8 cellular contexts compared by ENCODE assay signal in genomic region chr19:1101337-1101698, GRCh38. TPM values are rescaled to one million over a fixed set of nuclear protein-coding genes. Genes with fewer than 3 reads are reported as not detected.
A peak's percentile ranks its signal among the peaks of the same experiment; 100 is the strongest.
DNase-seq lines count a peak whose midpoint lies in the region; ATAC-seq and TF ChIP-seq lines count a peak whose summit lies in the region.

No MANE protein-coding gene starts in this region.

- no peak overlapping the region for H3K4me3 ChIP-seq in right lobe of liver
- peak overlapping the region; percentile 31 for H3K4me3 ChIP-seq in thymus (ENCODE audit: low read length)

- H3K27ac Mint-ChIP-seq in activated CD4-positive, alpha-beta T cell treated with anti-CD3 and anti-CD28 coated beads for 36 hours, result peak overlapping the region; percentile 83
- H3K27ac Mint-ChIP-seq in activated naive CD8-positive, alpha-beta T cell treated with anti-CD3 and anti-CD28 coated beads, Interleukin-2, amount 50 U/mL, for 24 hours, result peak overlapping the region; percentile 84

- H3K27ac ChIP-seq in right lobe of liver (peak overlapping the region; percentile 80 to 89 (median 83)), thymus (ENCODE audit: low read depth) (peak overlapping the region; percentile 90)

- WGBS in right lobe of liver (ENCODE audit: insufficient coverage, low coverage, low lambda C conversion rate, missing lambda C conversion rate), result 19% methylated on average over 4 of the region's 9 CpGs
- 17% methylated on average over 9 of the region's 9 CpGs for WGBS in thymus

- H3K4me1 ChIP-seq in right lobe of liver, result peaks cover 2 to 51% (median 25%) of the 10 kb centered on the region in 4 donors
- H3K4me1 ChIP-seq in thymus (ENCODE audit: control insufficient read depth, insufficient read depth, low read length), result peaks cover 19% of the 10 kb centered on the region

- CTCF ChIA-PET in activated CD4-positive, alpha-beta T cell treated with anti-CD3 and anti-CD28 coated beads for 36 hours (lab: Charles Lee), result interaction anchor here (0.6 to 1.4 kb wide), 4 partner anchors 12 to 178 kb away, joined by 3 to 4 read pairs (median 3); no protein-coding TSS in a partner anchor

- H3K4me1 Mint-ChIP-seq in activated CD4-positive, alpha-beta T cell treated with anti-CD3 and anti-CD28 coated beads for 36 hours, result peaks cover 62% of the 10 kb centered on the region
- H3K4me1 Mint-ChIP-seq in activated naive CD8-positive, alpha-beta T cell treated with anti-CD3 and anti-CD28 coated beads, Interleukin-2, amount 50 U/mL, for 24 hours, result peaks cover 57% of the 10 kb centered on the region

- H3K9me3 ChIP-seq in right lobe of liver (no peaks in the 10 kb centered on the region), thymus (ENCODE audit: control insufficient read depth) (no peaks in the 10 kb centered on the region)

- POLR2A ChIA-PET in activated CD4-positive, alpha-beta T cell treated with anti-CD3 and anti-CD28 coated beads for 36 hours (lab: Charles Lee), result interaction anchor here (0.5 kb wide), 1 partner anchor 989 kb away, joined by 3 read pairs; no protein-coding TSS in a partner anchor

- peak overlapping the region; percentile 32 for H3K4me3 Mint-ChIP-seq in activated CD4-positive, alpha-beta T cell treated with anti-CD3 and anti-CD28 coated beads for 36 hours
- H3K4me3 Mint-ChIP-seq in activated naive CD8-positive, alpha-beta T cell treated with anti-CD3 and anti-CD28 coated beads, Interleukin-2, amount 50 U/mL, for 24 hours, result peak overlapping the region; percentile 42

- intact Hi-C loops in activated CD4-positive, alpha-beta T cell treated with anti-CD3 and anti-CD28 coated beads for 36 hours (cut with DNase I, micrococcal nuclease), result loop anchor here in 1 of 2 experiments (5.0 kb wide), 1 partner anchor 34 kb away; the partner anchor contains the start of gene ARHGAP45
- intact Hi-C loops in right lobe of liver (cut with DNase I), result no loop called here

- DNase-seq in activated CD4-positive, alpha-beta T cell treated with anti-CD3 and anti-CD28 coated beads for 36 hours, result no peak
- DNase-seq in activated CD4-positive, alpha-beta T cell treated with anti-CD3 and anti-CD28 coated beads for 1 hour, result no peak
- DNase-seq in activated naive CD8-positive, alpha-beta T cell treated with anti-CD3 and anti-CD28 coated beads, Interleukin-2, amount 50 U/mL, for 24 hours, result no peak
- DNase-seq in right lobe of liver (no peak), GM20000 (ENCODE audit: low spot score) (no peak), NCI-H1930 (lab: John Stamatoyannopoulos, UW) (no peak)

- TF ChIP-seq CTCF in right lobe of liver (IDR thresholded peaks at IDR 0.05) (no peak), GM20000 (IDR thresholded peaks at IDR 0.05; ENCODE audit: extremely low read depth, missing control alignments) (no peak)

- peaks cover 0 to 3% (median 2%) of the 10 kb centered on the region in 4 donors for H3K36me3 ChIP-seq in right lobe of liver
- peaks cover 4% of the 10 kb centered on the region for H3K36me3 ChIP-seq in thymus (ENCODE audit: control insufficient read depth, insufficient read depth)

- H3K27me3 ChIP-seq in right lobe of liver, result no peaks in the 10 kb centered on the region
- H3K27me3 ChIP-seq in thymus (ENCODE audit: control insufficient read depth, insufficient read depth), result no peaks in the 10 kb centered on the region

- no peak for ATAC-seq in activated CD4-positive, alpha-beta T cell treated with anti-CD3 and anti-CD28 coated beads for 36 hours
- ATAC-seq in activated naive CD8-positive, alpha-beta T cell treated with anti-CD3 and anti-CD28 coated beads, Interleukin-2, amount 50 U/mL, for 24 hours, result no peak
- ATAC-seq in right lobe of liver, result no peak
- ATAC-seq in GM18502 (IDR thresholded peaks at IDR 0.05; ENCODE audit: poor library complexity, unreplicated experiment), result no peak

- peaks cover 4% of the 10 kb centered on the region for H3K9me3 Mint-ChIP-seq in activated CD4-positive, alpha-beta T cell treated with anti-CD3 and anti-CD28 coated beads for 36 hours (ENCODE audit: low read depth)
- no peaks in the 10 kb centered on the region for H3K9me3 Mint-ChIP-seq in activated naive CD8-positive, alpha-beta T cell treated with anti-CD3 and anti-CD28 coated beads, Interleukin-2, amount 50 U/mL, for 24 hours

- H3K27me3 Mint-ChIP-seq in activated CD4-positive, alpha-beta T cell treated with anti-CD3 and anti-CD28 coated beads for 36 hours, result no peaks in the 10 kb centered on the region
- H3K27me3 Mint-ChIP-seq in activated naive CD8-positive, alpha-beta T cell treated with anti-CD3 and anti-CD28 coated beads, Interleukin-2, amount 50 U/mL, for 24 hours, result no peaks in the 10 kb centered on the region

- no peak for TF ChIP-seq POLR2A in right lobe of liver (IDR thresholded peaks at IDR 0.05)

- H3K36me3 Mint-ChIP-seq in activated CD4-positive, alpha-beta T cell treated with anti-CD3 and anti-CD28 coated beads for 36 hours (ENCODE audit: low read depth), result peaks cover 4% of the 10 kb centered on the region
- H3K36me3 Mint-ChIP-seq in activated naive CD8-positive, alpha-beta T cell treated with anti-CD3 and anti-CD28 coated beads, Interleukin-2, amount 50 U/mL, for 24 hours (ENCODE audit: low read depth), result peaks cover 6% of the 10 kb centered on the region

RNA-seq across cellular contexts. Expression of gene GPX4, which starts 2.5 kb away (rescaled TPM):
- total RNA-seq in activated CD4-positive, alpha-beta T cell treated with anti-CD3 and anti-CD28 coated beads for 36 hours, result 100 to 1,000 TPM; 192 to 218 TPM
- 100 to 1,000 TPM; 204 to 389 (median 212) TPM for total RNA-seq in right lobe of liver
- polyA plus RNA-seq in thymus, result 546 TPM

RNA-seq across cellular contexts. Expression of gene POLR2E, which starts 6.1 kb away (rescaled TPM):
- total RNA-seq in activated CD4-positive, alpha-beta T cell treated with anti-CD3 and anti-CD28 coated beads for 36 hours, result 100 to 1,000 TPM; 171 to 229 TPM
- total RNA-seq in right lobe of liver, result 100 to 1,000 TPM; 112 to 256 (median 131) TPM
- polyA plus RNA-seq in thymus, result 84.0 TPM

RNA-seq across cellular contexts. Expression of gene ARHGAP45, which starts 34.4 kb away (rescaled TPM):
- 100 to 1,000 TPM; 107 to 137 TPM for total RNA-seq in activated CD4-positive, alpha-beta T cell treated with anti-CD3 and anti-CD28 coated beads for 36 hours
- 1 to 10 TPM; 4.2 to 10.0 (median 7.3) TPM for total RNA-seq in right lobe of liver
- 295 TPM for polyA plus RNA-seq in thymus

Comparison
In these comparisons a context has a peak if more than half of its experiments do, and no peak if none do; other contexts are left out.
1. RNA of gene ARHGAP45, which starts 34.4 kb away (total RNA-seq): 107 to 137 TPM in activated CD4-positive, alpha-beta T cell treated with anti-CD3 and anti-CD28 coated beads for 36 hours; 4.2 to 10.0 TPM in right lobe of liver; every median in the first group is over 4 times any median in the second.